ENCODE assay signal across 15 cellular contexts in the genomic region with DNA sequence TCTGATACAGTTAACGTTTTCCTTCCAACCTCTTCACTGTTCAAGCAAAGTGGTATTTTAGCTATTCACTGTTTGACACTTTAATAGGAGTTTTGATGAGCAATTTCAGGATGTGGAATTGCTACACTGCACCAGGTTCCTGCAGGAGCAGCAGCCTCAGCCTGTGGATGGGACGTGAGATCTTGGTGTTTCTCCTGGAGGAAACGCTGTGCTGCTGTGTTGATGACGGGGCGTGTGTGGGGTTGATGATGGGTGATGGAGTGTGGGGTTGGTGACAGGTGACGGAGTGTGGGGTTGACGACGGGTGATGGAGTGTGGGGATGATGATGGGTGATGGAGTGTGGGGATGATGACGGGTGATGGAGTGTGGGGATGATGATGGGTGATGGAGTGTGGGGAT.
"Had no signal": no experiment of that assay in that cellular context is flagged by ENCODE, and none has a peak within 500 bp of the region (broad histone marks: within the 10 kb centered on the region; RNA-seq: fewer than 3 reads in every experiment).

No MANE protein-coding gene starts in this region.

- ATAC-seq: activated CD4-positive, CD25-positive, alpha-beta regulatory T cell treated with anti-CD3 and anti-CD28 coated beads, Interleukin-2, amount 50 U/mL, for 24 hours; activated T-cell treated with anti-CD3 and anti-CD28 coated beads, Interleukin-2, amount 50 U/mL, for 72 hours; lower lobe of right lung; natural killer cell treated with Interleukin-12 subunit alpha and Interleukin-12 subunit beta and Interleukin-15 and Interleukin-18, amount 100 ng/mL, for 72 hours had no signal

- H3K36me3 Mint-ChIP-seq: natural killer cell treated with Interleukin-12 subunit alpha and Interleukin-12 subunit beta and Interleukin-15 and Interleukin-18, amount 100 ng/mL, for 72 hours had no signal

- H3K27ac Mint-ChIP-seq: activated T-cell treated with anti-CD3 and anti-CD28 coated beads, Interleukin-2, amount 50 U/mL, for 72 hours; natural killer cell treated with Interleukin-12 subunit alpha and Interleukin-12 subunit beta and Interleukin-15 and Interleukin-18, amount 100 ng/mL, for 72 hours; stimulated activated naive B cell treated with anti-CD40 and anti-IgM and Interleukin-4, amounts not matched to agents 10 μg/mL and 1 μg/mL and 100 μg/mL, for 72 hours had no signal

- H3K4me3 Mint-ChIP-seq: activated T-cell treated with anti-CD3 and anti-CD28 coated beads, Interleukin-2, amount 50 U/mL, for 72 hours; natural killer cell treated with Interleukin-12 subunit alpha and Interleukin-12 subunit beta and Interleukin-15 and Interleukin-18, amount 100 ng/mL, for 72 hours; stimulated activated naive B cell treated with anti-CD40 and anti-IgM and Interleukin-4, amounts not matched to agents 10 μg/mL and 1 μg/mL and 100 μg/mL, for 72 hours had no signal

- H3K27me3 Mint-ChIP-seq: natural killer cell treated with Interleukin-12 subunit alpha and Interleukin-12 subunit beta and Interleukin-15 and Interleukin-18, amount 100 ng/mL, for 72 hours; stimulated activated naive B cell treated with anti-CD40 and anti-IgM and Interleukin-4, amounts not matched to agents 10 μg/mL and 1 μg/mL and 100 μg/mL, for 72 hours had no signal

- DNase-seq: activated CD4-positive, alpha-beta T cell treated with anti-CD3 and anti-CD28 coated beads, Interleukin-2, amount 50 U/mL, for 1 hour; activated gamma-delta T cell treated with Interleukin-2 at 50 U/mL for 16 hours; activated T-cell treated with anti-CD3 and anti-CD28 coated beads, Interleukin-2, amount 50 U/mL, for 72 hours; aorta; brain microvascular endothelial cell; erythroblast; foreskin melanocyte; lower lobe of right lung; stimulated activated CD4-positive, alpha-beta T cell treated with anti-CD3 and anti-CD28 coated beads, Interleukin-15, amount 100 ng/mL, for 24 hours; stimulated activated CD4-positive, alpha-beta T cell treated with anti-CD3 and anti-CD28 coated beads, Interleukin-4, amount 100 ng/mL, for 1 hour; T1000; upper lobe of left lung had no signal
